ENCODE assay signal across 8 cellular contexts in genomic region chr17:79065105-79065670, GRCh38. TPM values are rescaled to one million over a fixed set of nuclear protein-coding genes. Genes with fewer than 3 reads are reported as not detected.
DNase-seq lines count a peak whose midpoint lies in the region; ATAC-seq and TF ChIP-seq lines count a peak whose summit lies in the region.

No MANE protein-coding gene starts in this region.

- no peaks in the 10 kb centered on the region for H3K4me1 ChIP-seq in ascending aorta

- intact Hi-C loops in ascending aorta (cut with DNase I) = no loop called here

- no peak overlapping the region for H3K27ac ChIP-seq in ascending aorta

- TF ChIP-seq CTCF in GM20000 (IDR thresholded peaks at IDR 0.05; ENCODE audit: extremely low read depth, missing control alignments) (no peak), ascending aorta (IDR thresholded peaks at IDR 0.05) (peak; percentile 51 to 52 (median 52))

- no peaks in the 10 kb centered on the region for H3K36me3 ChIP-seq in ascending aorta

- H3K9me3 ChIP-seq in ascending aorta = no peaks in the 10 kb centered on the region

- H3K27me3 ChIP-seq in ascending aorta = no peaks in the 10 kb centered on the region

- no peak overlapping the region for H3K4me3 ChIP-seq in ascending aorta

- DNase-seq in AG08395 (ENCODE audit: low spot score) (peak; percentile 40), GM20000 (ENCODE audit: low spot score) (peak; percentile 28), SKM-1 (lab: John Stamatoyannopoulos, UW; ENCODE audit: unreplicated experiment) (peak; percentile 15), ascending aorta (ENCODE audit: low spot score in 2 of 2) (no peak), kidney tubule cell (ENCODE audit: low spot score) (peak; percentile 23)
- peak; percentile 11 to 19 for DNase-seq in stimulated activated CD8-positive, alpha-beta memory T cell treated with anti-CD3 and anti-CD28 coated beads, Interleukin-15, amount 100 ng/mL, for 48 hours (ENCODE audit: low read depth in 2 of 2)

- ATAC-seq in HG03280 (IDR thresholded peaks at IDR 0.05; ENCODE audit: unreplicated experiment) = no peak
- ATAC-seq in GM21825 (IDR thresholded peaks at IDR 0.05; ENCODE audit: unreplicated experiment) = no peak

RNA-seq across cellular contexts. Expression of gene ENGASE, which starts 9.4 kb away (rescaled TPM):
- 13.2 TPM for total RNA-seq in ascending aorta

RNA-seq across cellular contexts. Expression of gene C1QTNF1, which starts 41.2 kb away (rescaled TPM):
- total RNA-seq in ascending aorta = 435 TPM

RNA-seq across cellular contexts. Expression of gene CANT1, which starts 55.6 kb away (rescaled TPM):
- 67.2 TPM for total RNA-seq in ascending aorta

Comparison
In these comparisons a context has a peak if more than half of its experiments do, and no peak if none do; other contexts are left out.
1. DNase-seq: peak in AG08395 (single experiment), GM20000 (single experiment), SKM-1 (single experiment), kidney tubule cell (single experiment) and stimulated activated CD8-positive, alpha-beta memory T cell treated with anti-CD3 and anti-CD28 coated beads, Interleukin-15, amount 100 ng/mL, for 48 hours (2 of 2); none in ascending aorta (0 of 2).